ENCODE assay signal across 18 cellular contexts in the genomic region with DNA sequence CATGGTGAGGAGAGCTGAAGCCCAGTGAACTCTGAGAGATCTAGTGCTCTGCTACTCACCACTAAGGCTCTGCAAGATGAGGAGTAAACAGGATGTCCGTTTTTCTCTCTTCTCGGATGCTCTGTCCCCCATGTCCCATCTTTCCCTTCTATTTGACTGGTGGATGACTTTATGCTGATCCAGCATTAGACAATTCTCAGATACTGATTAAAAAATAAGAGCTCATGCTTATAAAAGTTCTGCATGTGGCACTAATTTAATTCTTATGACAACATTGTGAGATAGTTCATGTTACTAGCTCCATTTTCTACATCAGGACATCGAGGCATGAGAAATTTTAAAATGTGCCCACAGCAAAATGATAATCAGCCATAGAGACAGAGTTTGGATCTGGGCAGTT.
DNase-seq lines count a peak whose midpoint lies in the region; ATAC-seq and TF ChIP-seq lines count a peak whose summit lies in the region.
"Had no signal": no experiment of that assay in that cellular context is flagged by ENCODE, and none has a peak within 500 bp of the region (broad histone marks: within the 10 kb centered on the region; RNA-seq: fewer than 3 reads in every experiment).

No MANE protein-coding gene starts in this region.

- no peak for DNase-seq in MCF 10A (ENCODE audit: unreplicated experiment)
- no peak for DNase-seq in breast epithelium (ENCODE audit: low spot score in 2 of 2)
- DNase-seq in cortex of kidney (lab: John Stamatoyannopoulos, UW) = no peak
- DNase-seq in GOT3 (lab: John Stamatoyannopoulos, UW) = no peak
- no peak for DNase-seq in NCI-H748 treated with DMSO at 0.1 percent for 48 hours (lab: John Stamatoyannopoulos, UW)
- DNase-seq: CD8-positive, alpha-beta memory T cell; NCI-H1092; NCI-H146; NCI-H2107; NCI-H345; NCI-H526 had no signal

- no peak for TF ChIP-seq POLR2A in breast epithelium (IDR thresholded peaks at IDR 0.05)

- H3K4me3 ChIP-seq in breast epithelium = no peak overlapping the region
- H3K4me3 ChIP-seq in parathyroid adenoma (ENCODE audit: low read depth, low read length) = no peak overlapping the region
- H3K4me3 ChIP-seq: BLaER1 treated with 17β-estradiol and CSF1 and Interleukin-3, amounts not matched to agents 10 nM and 100 nM; MG63 had no signal

- no peak for ATAC-seq in HG02759 (IDR thresholded peaks at IDR 0.05; ENCODE audit: unreplicated experiment)
- ATAC-seq: HCT116 had no signal

- H3K36me3 Mint-ChIP-seq in MCF 10A (ENCODE audit: insufficient read depth, unreplicated experiment) = no peaks in the 10 kb centered on the region
- no peaks in the 10 kb centered on the region for H3K36me3 Mint-ChIP-seq in brain
- H3K36me3 Mint-ChIP-seq: CD8-positive, alpha-beta memory T cell had no signal

- H3K9me3 Mint-ChIP-seq in MCF 10A (ENCODE audit: unreplicated experiment) (no peaks in the 10 kb centered on the region), brain (no peaks in the 10 kb centered on the region)
- H3K9me3 Mint-ChIP-seq: CD8-positive, alpha-beta memory T cell had no signal

- intact Hi-C loops in MCF 10A (cut with micrococcal nuclease) (loop anchor here (2.0 kb wide), 1 partner anchor 32 kb away; no protein-coding TSS in a partner anchor), breast epithelium (cut with DNase I; ENCODE audit: low total_unique reads) (no loop called here)

- H3K27ac ChIP-seq in breast epithelium (no peak overlapping the region), parathyroid adenoma (no peak overlapping the region)
- H3K27ac ChIP-seq: BLaER1 treated with 17β-estradiol and CSF1 and Interleukin-3, amounts not matched to agents 10 nM and 100 nM; KMS-11 had no signal

- no peaks in the 10 kb centered on the region for H3K27me3 ChIP-seq in breast epithelium
- no peaks in the 10 kb centered on the region for H3K27me3 ChIP-seq in parathyroid adenoma (ENCODE audit: control insufficient read depth, insufficient read depth, low read length)
- H3K27me3 ChIP-seq: BLaER1 treated with 17β-estradiol and CSF1 and Interleukin-3, amounts not matched to agents 10 nM and 100 nM; MG63 had no signal

- CTCF ChIA-PET in MCF 10A (lab: Yijun Ruan, JAX) = interaction anchor here (0.8 to 2.2 kb wide), 5 partner anchors 14 to 63 kb away, joined by 3 to 15 read pairs (median 4); no protein-coding TSS in a partner anchor

- TF ChIP-seq CTCF in MCF 10A (IDR thresholded peaks at IDR 0.05; ENCODE audit: unreplicated experiment) (no peak), breast epithelium (IDR thresholded peaks at IDR 0.05) (no peak), brain (conservative IDR thresholded peaks at IDR 0.05) (no peak), parathyroid adenoma (IDR thresholded peaks at IDR 0.05) (no peak)

- H3K27me3 Mint-ChIP-seq in MCF 10A (ENCODE audit: insufficient read depth, unreplicated experiment) (no peaks in the 10 kb centered on the region), brain (no peaks in the 10 kb centered on the region)

- H3K36me3 ChIP-seq in breast epithelium (no peaks in the 10 kb centered on the region), parathyroid adenoma (ENCODE audit: control insufficient read depth, insufficient read depth, low read length) (no peaks in the 10 kb centered on the region)
- H3K36me3 ChIP-seq: BLaER1 treated with 17β-estradiol and CSF1 and Interleukin-3, amounts not matched to agents 10 nM and 100 nM; MG63 had no signal

- peak overlapping the region; percentile 23 for H2AFZ ChIP-seq in parathyroid adenoma

- H3K4me2 ChIP-seq in parathyroid adenoma (ENCODE audit: low read length) = no peak overlapping the region
- H3K4me2 ChIP-seq: BLaER1 treated with 17β-estradiol and CSF1 and Interleukin-3, amounts not matched to agents 10 nM and 100 nM; KMS-11 had no signal

- no peaks in the 10 kb centered on the region for H3K9me3 ChIP-seq in breast epithelium
- no peaks in the 10 kb centered on the region for H3K9me3 ChIP-seq in parathyroid adenoma (ENCODE audit: control insufficient read depth, low read length)
- H3K9me3 ChIP-seq: BLaER1 treated with 17β-estradiol and CSF1 and Interleukin-3, amounts not matched to agents 10 nM and 100 nM; MG63 had no signal

- H3K4me1 Mint-ChIP-seq in MCF 10A (ENCODE audit: insufficient read depth, unreplicated experiment) (peaks cover 51% of the 10 kb centered on the region), brain (peaks cover 84% of the 10 kb centered on the region)
- H3K4me1 Mint-ChIP-seq: CD8-positive, alpha-beta memory T cell had no signal

- POLR2A ChIA-PET in MCF 10A (lab: Yijun Ruan, JAX) = interaction anchor here (0.8 to 5.7 kb wide), 6 partner anchors 14 to 495 kb away, joined by 3 to 52 read pairs (median 3); partner anchors contain the start of genes KCTD16 and YIPF5

- no peak overlapping the region for H3K9ac ChIP-seq in parathyroid adenoma
- H3K9ac ChIP-seq: BLaER1 treated with 17β-estradiol and CSF1 and Interleukin-3, amounts not matched to agents 10 nM and 100 nM; KMS-11 had no signal

- H3K79me2 ChIP-seq in parathyroid adenoma = no peaks in the 10 kb centered on the region

- H3K4me3 Mint-ChIP-seq in MCF 10A (ENCODE audit: unreplicated experiment) (no peak overlapping the region), brain (no peak overlapping the region)
- H3K4me3 Mint-ChIP-seq: CD8-positive, alpha-beta memory T cell had no signal

- no peaks in the 10 kb centered on the region for H3K4me1 ChIP-seq in breast epithelium
- H3K4me1 ChIP-seq in parathyroid adenoma = peaks cover 22% of the 10 kb centered on the region

- BruUV-seq in MCF 10A (replicated peaks; lab: Mats Ljungman, UMichigan) = no TSS peak

- H3K27ac Mint-ChIP-seq in MCF 10A (ENCODE audit: low read depth, unreplicated experiment) (peak overlapping the region; percentile 62), brain (peak overlapping the region in 3 of 5 experiments; percentile 21 to 97 (median 91))
- H3K27ac Mint-ChIP-seq: CD8-positive, alpha-beta memory T cell had no signal
